8 cellular contexts compared by ENCODE assay signal in genomic region chr16:30067584-30067916, GRCh38. TPM values are rescaled to one million over a fixed set of nuclear protein-coding genes. Genes with fewer than 3 reads are reported as not detected.
DNase-seq lines count a peak whose midpoint lies in the region; ATAC-seq and TF ChIP-seq lines count a peak whose summit lies in the region.

No MANE protein-coding gene starts in this region.

- CTCF ChIA-PET in GM10248 (lab: Yijun Ruan, JAX): interaction anchor here (1.5 to 3.2 kb wide), 2 partner anchors 9 to 24 kb away, joined by 7 to 21 read pairs; partner anchors contain the start of genes PPP4C and TBX6

- peaks cover 36% of the 10 kb centered on the region for H3K36me3 ChIP-seq in GM06990 (ENCODE audit: control insufficient read depth, insufficient read depth, low read length)
- peaks cover 75% of the 10 kb centered on the region for H3K36me3 ChIP-seq in SJSA1
- H3K36me3 ChIP-seq in rectal smooth muscle tissue (ENCODE audit: control insufficient read depth, insufficient read depth, low read length): peaks cover 43% of the 10 kb centered on the region

- no peak for ATAC-seq in HG03439 (IDR thresholded peaks at IDR 0.05; ENCODE audit: unreplicated experiment)
- no peak for ATAC-seq in GM21825 (IDR thresholded peaks at IDR 0.05; ENCODE audit: unreplicated experiment)

- no peak for TF ChIP-seq CTCF in GM06990 (IDR thresholded peaks at IDR 0.05; ENCODE audit: insufficient read depth, low read length, poor library complexity, severe bottlenecking)
- no peak for TF ChIP-seq CTCF in GM10248 (IDR thresholded peaks at IDR 0.05; ENCODE audit: control extremely low read depth, extremely low read depth, low read depth, missing control alignments)

- H3K27ac ChIP-seq in SJSA1 (no peak overlapping the region), epithelial cell of prostate (peak overlapping the region; percentile 95), rectal smooth muscle tissue (ENCODE audit: low read depth, low read length) (peak overlapping the region; percentile 99)

- H3K4me3 ChIP-seq in GM06990 (replicated peaks; ENCODE audit: low read depth, low read length): peak overlapping the region; percentile 95
- H3K4me3 ChIP-seq in SJSA1: peak overlapping the region; percentile 79
- peak overlapping the region; percentile 99 for H3K4me3 ChIP-seq in rectal smooth muscle tissue (ENCODE audit: low read length)

- H3K27me3 ChIP-seq in GM06990 (replicated peaks; ENCODE audit: control insufficient read depth, insufficient read depth, low read length): no peaks in the 10 kb centered on the region
- H3K27me3 ChIP-seq in SJSA1 (replicated peaks): no peaks in the 10 kb centered on the region
- H3K27me3 ChIP-seq in rectal smooth muscle tissue (ENCODE audit: control insufficient read depth, insufficient read depth, low read length): no peaks in the 10 kb centered on the region

- H3K4me1 ChIP-seq in SJSA1 (replicated peaks) (peaks cover 30% of the 10 kb centered on the region), rectal smooth muscle tissue (ENCODE audit: control insufficient read depth, insufficient read depth, low read length) (peaks cover 41% of the 10 kb centered on the region)

- H3K9ac ChIP-seq in rectal smooth muscle tissue (ENCODE audit: low read length): no peak overlapping the region

- DNase-seq in GM06990 (ENCODE audit: extremely low read depth, insufficient read length) (no peak), SJSA1 (ENCODE audit: low read depth in 1 of 2, low spot score in 2 of 2) (no peak), epithelial cell of prostate (ENCODE audit: low read depth, low spot score) (no peak), GM10248 (ENCODE audit: extremely low spot score) (no peak), HUDEP-2 (lab: John Stamatoyannopoulos, UW; ENCODE audit: unreplicated experiment in 76 of 76) (no peak)

- POLR2A ChIA-PET in GM10248 (lab: Yijun Ruan, JAX): interaction anchor here (0.7 kb wide), 1 partner anchor 249 kb away, joined by 4 read pairs; no protein-coding TSS in a partner anchor

- H3K9me3 ChIP-seq in SJSA1 (replicated peaks): no peaks in the 10 kb centered on the region

RNA-seq across cellular contexts. Expression of gene ALDOA, which starts 2.0 kb away (rescaled TPM):
- total RNA-seq in SJSA1 (2014; rRNA removed; shearing (Covaris generic)): 758 and 762 TPM in 2 replicates

RNA-seq across cellular contexts. Expression of gene PPP4C, which starts 8.2 kb away (rescaled TPM):
- total RNA-seq in SJSA1 (2014; rRNA removed; shearing (Covaris generic)): 100 and 134 TPM in 2 replicates

RNA-seq across cellular contexts. Expression of gene TBX6, which starts 24.2 kb away (rescaled TPM):
- not detected in 2 replicates for total RNA-seq in SJSA1 (2014; rRNA removed; shearing (Covaris generic))

RNA-seq across cellular contexts. Expression of gene YPEL3, which starts 28.5 kb away (rescaled TPM):
- 3.1 and 4.8 TPM in 2 replicates for total RNA-seq in SJSA1 (2014; rRNA removed; shearing (Covaris generic))

RNA-seq across cellular contexts. Expression of gene TLCD3B, which starts 36.5 kb away (rescaled TPM):
- total RNA-seq in SJSA1 (2014; rRNA removed; shearing (Covaris generic)): 0.55 and 3.1 TPM in 2 replicates
